ENCODE assay signal across 20 cellular contexts in the genomic region with DNA sequence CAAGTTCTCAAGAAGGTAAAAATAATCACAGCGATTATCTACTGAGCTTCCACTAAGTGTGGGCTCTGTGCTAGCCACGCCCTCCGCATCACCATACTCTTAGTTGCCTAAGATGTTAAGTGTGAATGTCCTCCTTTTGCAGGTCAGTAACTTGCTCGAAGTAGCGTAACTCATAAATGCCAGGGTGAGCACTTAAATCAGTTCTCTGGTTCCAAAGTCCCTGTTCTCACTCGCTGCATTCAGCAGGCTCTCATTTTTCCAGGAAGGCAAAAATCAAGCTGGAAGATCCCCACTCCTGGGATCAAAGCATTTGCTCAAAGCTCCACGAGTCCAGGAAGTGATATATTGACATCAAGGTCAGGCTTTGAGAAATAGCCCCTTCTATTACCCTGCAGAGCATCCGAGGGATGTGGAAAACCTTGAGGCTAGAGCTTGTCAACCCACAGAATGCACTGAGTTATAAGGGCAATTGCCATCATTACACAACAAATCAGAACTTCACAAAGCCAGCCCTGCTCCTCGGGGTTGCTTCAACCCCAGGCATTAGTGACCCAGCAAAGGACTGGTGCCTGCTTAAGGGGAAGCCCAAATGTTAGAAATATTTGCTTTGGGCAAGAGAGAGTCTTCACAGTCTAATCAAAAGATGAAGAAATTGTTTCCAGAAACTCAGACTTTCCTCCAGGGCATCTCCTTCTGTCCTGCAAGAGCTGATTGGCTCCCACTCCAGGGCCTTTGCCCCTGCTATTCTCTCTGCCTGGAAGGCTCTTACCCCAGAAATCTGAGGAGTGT. TPM values are rescaled to one million over a fixed set of nuclear protein-coding genes. Genes with fewer than 3 reads are reported as not detected.
A peak's percentile ranks its signal among the peaks of the same experiment; 100 is the strongest.
DNase-seq lines count a peak whose midpoint lies in the region; ATAC-seq and TF ChIP-seq lines count a peak whose summit lies in the region.
"Had no signal": no experiment of that assay in that cellular context is flagged by ENCODE, and none has a peak within 500 bp of the region (broad histone marks: within the 10 kb centered on the region; RNA-seq: fewer than 3 reads in every experiment).

No MANE protein-coding gene starts in this region.

- H3K36me3 Mint-ChIP-seq in H9 (ENCODE audit: insufficient read depth in 1 of 3, low read depth in 3 of 3): no peaks in the 10 kb centered on the region
- no peaks in the 10 kb centered on the region for H3K36me3 Mint-ChIP-seq in osteocyte (ENCODE audit: unreplicated experiment)

- H3K27me3 Mint-ChIP-seq in H9 (ENCODE audit: low read depth) (no peaks in the 10 kb centered on the region), osteocyte (ENCODE audit: unreplicated experiment) (peaks cover under 1% of the 10 kb centered on the region)

- H2AK5ac ChIP-seq in H9 (ENCODE audit: insufficient read length, low read length): no peak overlapping the region

- H3K4me1 ChIP-seq in H9 (ENCODE audit: insufficient read depth, low read length): no peaks in the 10 kb centered on the region
- H3K4me1 ChIP-seq in adipocyte (ENCODE audit: control insufficient read depth, insufficient read depth, low read length): no peaks in the 10 kb centered on the region
- H3K4me1 ChIP-seq: A549, Caco-2 had no signal

- H2AFZ ChIP-seq in H9 (ENCODE audit: low read length): no peak overlapping the region

- no peak overlapping the region for H2BK120ac ChIP-seq in H9 (ENCODE audit: low read depth, low read length, poor library complexity, severe bottlenecking)

- H3K9me3 Mint-ChIP-seq in H9 (no peaks in the 10 kb centered on the region), osteocyte (ENCODE audit: unreplicated experiment) (no peaks in the 10 kb centered on the region)
- H3K9me3 Mint-ChIP-seq: CD4-positive, alpha-beta T cell had no signal

- H3K4me3 Mint-ChIP-seq in H9 (no peak overlapping the region), osteocyte (ENCODE audit: unreplicated experiment) (no peak overlapping the region)
- H3K4me3 Mint-ChIP-seq: CD4-positive, alpha-beta T cell had no signal

- H4K20me1 ChIP-seq in H9 (ENCODE audit: control insufficient read depth, insufficient read depth, insufficient read length): no peaks in the 10 kb centered on the region

- H2BK5ac ChIP-seq in H9 (ENCODE audit: insufficient read length, low read length): no peak overlapping the region

- no peak for TF ChIP-seq CTCF in H9 (conservative IDR thresholded peaks at IDR 0.05)
- TF ChIP-seq CTCF in osteocyte (IDR thresholded peaks at IDR 0.05): no peak

- H3K4me3 ChIP-seq in adipocyte (ENCODE audit: low read length): no peak overlapping the region
- H3K4me3 ChIP-seq: A549 had no signal

- H3K9me3 ChIP-seq in H9 (ENCODE audit: control insufficient read depth, low read depth, low read length) (no peaks in the 10 kb centered on the region), adipocyte (ENCODE audit: control insufficient read depth, low read length) (no peaks in the 10 kb centered on the region)
- H3K9me3 ChIP-seq: A549, Caco-2 had no signal

- no peaks in the 10 kb centered on the region for H3K23me2 ChIP-seq in H9 (ENCODE audit: insufficient read length, low read depth, low read length, poor library complexity, severe bottlenecking)

- H3K23ac ChIP-seq in H9 (ENCODE audit: insufficient read length, low read depth, low read length): no peak overlapping the region

- H3K27me3 ChIP-seq in H9 (ENCODE audit: insufficient read depth, low read length) (no peaks in the 10 kb centered on the region), adipocyte (replicated peaks; ENCODE audit: control insufficient read depth, insufficient read depth, low read length) (peaks cover 3% of the 10 kb centered on the region)

- H3K9ac ChIP-seq in H9 (ENCODE audit: extremely low read depth, insufficient read length, low read length) (no peak overlapping the region), adipocyte (ENCODE audit: low read length) (no peak overlapping the region)

- no peaks in the 10 kb centered on the region for H3K79me1 ChIP-seq in H9 (ENCODE audit: insufficient read depth, low read depth, low read length, poor library complexity, severe bottlenecking)

- no peak overlapping the region for H2BK12ac ChIP-seq in H9 (ENCODE audit: insufficient read length, low read depth, low read length)

- no peak overlapping the region for H3T11ph ChIP-seq in H9 (ENCODE audit: low read length)

- no peak overlapping the region for H4K91ac ChIP-seq in H9 (ENCODE audit: insufficient read length, low read depth, low read length)

- H3K56ac ChIP-seq in H9 (ENCODE audit: insufficient read length, low read depth, low read length): no peak overlapping the region

- H3K4ac ChIP-seq in H9 (ENCODE audit: low read depth, low read length): no peak overlapping the region

- H3K4me2 ChIP-seq in H9 (ENCODE audit: insufficient read depth, insufficient read length, low read length): no peak overlapping the region
- H3K4me2 ChIP-seq: A549 had no signal

- ATAC-seq in HG03280 (IDR thresholded peaks at IDR 0.05; ENCODE audit: unreplicated experiment) (no peak), GM21367 (IDR thresholded peaks at IDR 0.05; ENCODE audit: unreplicated experiment) (no peak)
- ATAC-seq: A549 had no signal

- H3K27ac ChIP-seq in H9 (ENCODE audit: insufficient read length, low read depth, low read length): no peak overlapping the region
- H3K27ac ChIP-seq: A549 had no signal

- H3K14ac ChIP-seq in H9 (ENCODE audit: insufficient read depth, low read length): no peak overlapping the region

- no peaks in the 10 kb centered on the region for H3K36me3 ChIP-seq in adipocyte (ENCODE audit: control insufficient read depth, insufficient read depth, low read length, severe bottlenecking)

- H3K18ac ChIP-seq in H9 (ENCODE audit: insufficient read length, low read depth, low read length): no peak overlapping the region

- DNase-seq in H9 (peak; percentile 5), adipocyte (ENCODE audit: low read depth) (peak; percentile 64), fibroblast of gingiva (ENCODE audit: low read depth) (peak; percentile 16), osteocyte (ENCODE audit: extremely low spot score, unreplicated experiment) (peak; percentile 40), globus pallidus (ENCODE audit: low spot score) (no peak), middle frontal gyrus (ENCODE audit: extremely low spot score, low spot score) (no peak)
- DNase-seq: CD4-positive, alpha-beta T cell; GF-D8; H7; KG1; MV-4-11; NCI-H1694 treated with DMSO at 0.1 percent for 48 hours; NCI-H2227 treated with DMSO at 0.1 percent for 48 hours; NCI-H510A treated with DMSO at 0.1 percent for 48 hours; NCI-H774; Right ventricle myocardium superior had no signal

- no peak overlapping the region for H2BK15ac ChIP-seq in H9 (ENCODE audit: low read depth, low read length)

- no peak overlapping the region for H2BK20ac ChIP-seq in H9 (ENCODE audit: low read depth, low read length, poor library complexity, severe bottlenecking)

- WGBS in H9 (ENCODE audit: extremely low coverage, insufficient read length, low lambda C conversion rate): no CpG with 5 or more reads among the region's 9 CpGs

- H3K27ac Mint-ChIP-seq in H9 (no peak overlapping the region), osteocyte (ENCODE audit: unreplicated experiment) (no peak overlapping the region)
- H3K27ac Mint-ChIP-seq: CD4-positive, alpha-beta T cell had no signal

- H3K79me2 ChIP-seq in H9 (ENCODE audit: insufficient read depth, low read length): no peaks in the 10 kb centered on the region

- no peak overlapping the region for H4K5ac ChIP-seq in H9 (ENCODE audit: insufficient read length, low read depth, low read length)

- H4K8ac ChIP-seq in H9 (replicated peaks; ENCODE audit: insufficient read length, low read depth, low read length): no peak overlapping the region

- H3K4me1 Mint-ChIP-seq in H9: no peaks in the 10 kb centered on the region
- peaks cover 5% of the 10 kb centered on the region for H3K4me1 Mint-ChIP-seq in osteocyte (ENCODE audit: unreplicated experiment)

RNA-seq across cellular contexts. Expression of a gene that starts 19.5 kb away (rescaled TPM):
- total RNA-seq in H9 (2021): 17.1 and 17.3 TPM in 2 replicates
- 12.1 and 14.2 TPM in 2 replicates for total RNA-seq in osteocyte

Comparison
In these comparisons a context has a peak if more than half of its experiments do, and no peak if none do; other contexts are left out.
1. DNase-seq: peak in H9 (single experiment), adipocyte (single experiment), fibroblast of gingiva (single experiment) and osteocyte (single experiment); none in globus pallidus (single experiment) and middle frontal gyrus (single experiment).